Comparison of ENCODE assay signal across 2 cellular contexts in the genomic region with DNA sequence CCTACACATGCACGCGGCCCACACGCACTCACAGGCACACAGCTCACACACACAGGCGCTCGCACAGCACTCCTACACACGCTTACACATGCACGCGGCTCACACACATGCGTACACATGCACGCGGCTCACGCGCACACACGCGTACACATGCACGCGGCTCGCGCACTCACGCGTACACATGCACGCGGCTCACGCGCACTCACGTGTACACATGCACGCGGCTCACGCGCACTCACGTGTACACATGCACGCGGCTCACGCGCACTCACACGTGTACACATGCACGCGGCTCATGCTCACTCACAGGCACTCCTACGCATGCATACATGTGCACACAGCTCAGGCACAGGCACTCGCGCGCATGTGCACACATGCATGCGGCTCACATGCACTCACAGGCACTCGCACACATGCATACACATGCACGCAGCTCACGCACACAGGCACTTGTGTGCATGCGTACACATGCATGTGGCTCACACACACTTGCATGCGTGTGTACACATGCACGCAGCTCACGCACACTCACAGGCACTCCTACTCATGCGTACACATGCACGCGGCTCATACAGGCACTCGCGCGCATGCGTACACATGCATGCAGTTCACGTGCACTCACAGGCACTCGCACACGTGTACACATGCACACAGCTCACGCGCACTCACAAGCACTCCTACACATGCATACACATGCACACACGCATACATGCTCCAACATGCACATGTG.
A peak's percentile ranks its signal among the peaks of the same experiment; 100 is the strongest.
TF ChIP-seq lines count a peak whose summit lies in the region.

No MANE protein-coding gene starts in this region.

TF ChIP-seq in GM23338, 12 proteins besides CTCF, POLR2A, EP300 and RAD21:
- TF ChIP-seq EZH2phosphoT487 (IDR thresholded peaks at IDR 0.05; ENCODE audit: unreplicated experiment), result no peak
- TF ChIP-seq JUNB (IDR thresholded peaks at IDR 0.05; ENCODE audit: unreplicated experiment), result no peak
- no peak for TF ChIP-seq ETS1 (IDR thresholded peaks at IDR 0.05)
- TF ChIP-seq NANOG (IDR thresholded peaks at IDR 0.05; ENCODE audit: borderline replicate concordance), result no peak
- no peak for TF ChIP-seq ZNF331 (CRISPR knock-in tag; IDR thresholded peaks at IDR 0.05; ENCODE audit: low read depth)

TF ChIP-seq in GM12878, 131 proteins besides CTCF, POLR2A, EP300 and RAD21:
- TF ChIP-seq, protein P1, sequence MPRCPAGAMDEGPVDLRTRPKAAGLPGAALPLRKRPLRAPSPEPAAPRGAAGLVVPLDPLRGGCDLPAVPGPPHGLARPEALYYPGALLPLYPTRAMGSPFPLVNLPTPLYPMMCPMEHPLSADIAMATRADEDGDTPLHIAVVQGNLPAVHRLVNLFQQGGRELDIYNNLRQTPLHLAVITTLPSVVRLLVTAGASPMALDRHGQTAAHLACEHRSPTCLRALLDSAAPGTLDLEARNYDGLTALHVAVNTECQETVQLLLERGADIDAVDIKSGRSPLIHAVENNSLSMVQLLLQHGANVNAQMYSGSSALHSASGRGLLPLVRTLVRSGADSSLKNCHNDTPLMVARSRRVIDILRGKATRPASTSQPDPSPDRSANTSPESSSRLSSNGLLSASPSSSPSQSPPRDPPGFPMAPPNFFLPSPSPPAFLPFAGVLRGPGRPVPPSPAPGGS (IDR thresholded peaks at IDR 0.05; ENCODE audit: borderline replicate concordance, insufficient read depth, low read depth, low read length, poor library complexity, severe bottlenecking), result peak; percentile 93
- TF ChIP-seq ZBTB33 (IDR thresholded peaks at IDR 0.05) (0 out of 2 replicates have a peak, but pooled peaks have one; percentile 14), TARDBP (IDR thresholded peaks at IDR 0.05; ENCODE audit: borderline replicate concordance) (peak; percentile 67; the same call in 1 of the 2 replicates), TCF3 (IDR thresholded peaks at IDR 0.05; ENCODE audit: borderline replicate concordance, insufficient read depth, low read depth, low read length) (0 out of 2 replicates have a peak, but pooled peaks have one; percentile 74), NFIC (IDR thresholded peaks at IDR 0.05; ENCODE audit: low read depth, low read length) (no peak), ESRRA (IDR thresholded peaks at IDR 0.05; ENCODE audit: low read length) (no peak), NR2C1 (IDR thresholded peaks at IDR 0.05) (no peak)
- TF ChIP-seq, protein P2, sequence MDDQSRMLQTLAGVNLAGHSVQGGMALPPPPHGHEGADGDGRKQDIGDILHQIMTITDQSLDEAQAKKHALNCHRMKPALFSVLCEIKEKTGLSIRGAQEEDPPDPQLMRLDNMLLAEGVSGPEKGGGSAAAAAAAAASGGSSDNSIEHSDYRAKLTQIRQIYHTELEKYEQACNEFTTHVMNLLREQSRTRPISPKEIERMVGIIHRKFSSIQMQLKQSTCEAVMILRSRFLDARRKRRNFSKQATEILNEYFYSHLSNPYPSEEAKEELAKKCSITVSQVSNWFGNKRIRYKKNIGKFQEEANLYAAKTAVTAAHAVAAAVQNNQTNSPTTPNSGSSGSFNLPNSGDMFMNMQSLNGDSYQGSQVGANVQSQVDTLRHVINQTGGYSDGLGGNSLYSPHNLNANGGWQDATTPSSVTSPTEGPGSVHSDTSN (IDR thresholded peaks at IDR 0.05; ENCODE audit: insufficient replicate concordance, low read depth, low read length), result peak; percentile 62
